ENCODE assay signal across 1 cellular context in the genomic region with DNA sequence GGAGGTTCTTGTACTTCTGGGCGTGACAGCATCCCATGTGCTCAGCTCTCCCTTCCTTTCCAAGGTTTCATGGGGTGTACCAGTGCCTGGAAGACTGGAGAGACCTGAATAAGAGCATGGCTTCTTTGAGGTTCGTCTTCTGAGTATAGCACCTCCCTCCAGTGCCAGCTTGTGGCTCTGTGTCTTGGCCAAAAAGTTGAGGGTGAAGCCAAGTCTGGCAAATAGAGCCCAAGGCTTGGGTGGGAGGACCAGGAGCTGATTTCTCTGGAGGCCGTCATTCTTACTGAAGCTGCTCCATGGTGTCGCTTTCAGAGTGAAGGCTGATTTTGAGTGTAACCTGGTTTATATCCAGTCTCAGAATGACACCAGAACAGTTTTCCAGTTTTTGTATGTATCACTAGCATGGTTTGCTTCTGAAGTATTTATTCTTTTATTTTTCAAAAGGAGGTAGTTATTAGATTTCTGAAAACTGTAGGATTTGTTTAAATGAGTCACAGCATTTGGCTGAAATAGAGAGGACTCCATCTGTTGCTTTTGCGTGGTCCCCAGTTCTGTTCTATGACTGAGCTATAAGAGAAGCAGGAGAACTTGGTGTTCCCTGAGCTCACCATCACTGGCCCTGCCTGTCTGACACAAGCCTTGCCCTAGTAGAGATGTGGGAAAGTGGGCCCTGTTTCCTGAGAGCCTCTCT.
TF ChIP-seq lines count a peak whose summit lies in the region.

No MANE protein-coding gene starts in this region.

TF ChIP-seq in HCT116, 20 proteins besides CTCF, POLR2A, EP300 and RAD21 (continued from another document):
- TF ChIP-seq, protein P1, sequence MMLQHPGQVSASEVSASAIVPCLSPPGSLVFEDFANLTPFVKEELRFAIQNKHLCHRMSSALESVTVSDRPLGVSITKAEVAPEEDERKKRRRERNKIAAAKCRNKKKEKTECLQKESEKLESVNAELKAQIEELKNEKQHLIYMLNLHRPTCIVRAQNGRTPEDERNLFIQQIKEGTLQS (IDR thresholded peaks at IDR 0.05): no peak
- no peak for TF ChIP-seq CBX3 (IDR thresholded peaks at IDR 0.05; ENCODE audit: low read depth)
- no peak for TF ChIP-seq ELF1 (IDR thresholded peaks at IDR 0.05; ENCODE audit: borderline replicate concordance, low read depth)
- no peak for TF ChIP-seq EZH2 (IDR thresholded peaks at IDR 0.05)
TF ChIP-seq in HCT116: peak in this region for 0.
